In genomic region chr7:73154586-73155038, GRCh38 we compare ENCODE assay signal across 1 cellular context.
A peak's percentile ranks its signal among the peaks of the same experiment; 100 is the strongest.
TF ChIP-seq lines count a peak whose summit lies in the region.
"Not testable (repeated sequence)": the region's sequence is repeated elsewhere in the genome, so short reads cannot be mapped to it uniquely, and the experiment has no call there.

No MANE protein-coding gene starts in this region.

TF ChIP-seq in HepG2, 621 proteins besides CTCF, POLR2A, EP300 and RAD21 (continued from another document and continues in another):
- TF ChIP-seq ARID4A (CRISPR knock-in tag; IDR thresholded peaks at IDR 0.05; ENCODE audit: borderline replicate concordance) (peak; percentile 66; the same call in 1 of the 2 replicates), UBTF (CRISPR knock-in tag; IDR thresholded peaks at IDR 0.05) (peak; percentile 50; the same call in 1 of the 2 replicates), SALL1 (CRISPR knock-in tag; IDR thresholded peaks at IDR 0.05) (peak; percentile 29; the same call in 1 of the 2 replicates), PATZ1 (CRISPR knock-in tag; IDR thresholded peaks at IDR 0.05) (peak; percentile 84), KDM2A (CRISPR knock-in tag; IDR thresholded peaks at IDR 0.05; ENCODE audit: borderline replicate concordance, low read depth) (peak; percentile 33; the same call in 1 of the 2 replicates), TBX2 (CRISPR knock-in tag; IDR thresholded peaks at IDR 0.05; ENCODE audit: borderline replicate concordance) (0 out of 2 replicates have a peak, but pooled peaks have one; percentile 38), SPEN (CRISPR knock-in tag; IDR thresholded peaks at IDR 0.05; ENCODE audit: low read depth) (peak; percentile 43; the same call in 1 of the 2 replicates), SOX6 (CRISPR knock-in tag; IDR thresholded peaks at IDR 0.05) (peak; percentile 49; the same call in 1 of the 2 replicates), ZSCAN31 (CRISPR knock-in tag; IDR thresholded peaks at IDR 0.05; ENCODE audit: low read depth) (0 out of 2 replicates have a peak, but pooled peaks have one; percentile 24), HCFC1 (IDR thresholded peaks at IDR 0.05; ENCODE audit: low read depth, low read length) (peak; percentile 63), ZFY (CRISPR knock-in tag; IDR thresholded peaks at IDR 0.05) (peak; percentile 55; the same call in 1 of the 2 replicates), FOXA3 (CRISPR knock-in tag; IDR thresholded peaks at IDR 0.05) (0 out of 2 replicates have a peak, but pooled peaks have one; percentile 16), GABPB1 (CRISPR knock-in tag; IDR thresholded peaks at IDR 0.05) (peak; percentile 74), ZNF883 (CRISPR knock-in tag; IDR thresholded peaks at IDR 0.05; ENCODE audit: not compliant biosample characterization) (peak; percentile 26), NONO (CRISPR knock-in tag; conservative IDR thresholded peaks at IDR 0.05) (0 out of 2 replicates have a peak, but pooled peaks have one; percentile 27), ZBTB38 (CRISPR knock-in tag; IDR thresholded peaks at IDR 0.05) (0 out of 2 replicates have a peak, but pooled peaks have one; percentile 34), PHF8 (CRISPR knock-in tag; IDR thresholded peaks at IDR 0.05) (peak; percentile 39; the same call in 1 of the 2 replicates), THAP11 (CRISPR knock-in tag; IDR thresholded peaks at IDR 0.05) (peak; percentile 94), RBFOX2 (IDR thresholded peaks at IDR 0.05; ENCODE audit: low read depth, low read length) (0 out of 2 replicates have a peak, but pooled peaks have one; percentile 19), FOXK2 (IDR thresholded peaks at IDR 0.05) (0 out of 2 replicates have a peak, but pooled peaks have one; percentile 31), MAZ (CRISPR knock-in tag; IDR thresholded peaks at IDR 0.05; ENCODE audit: low read depth) (peak; percentile 47; the same call in 1 of the 2 replicates), ZNF143 (CRISPR knock-in tag; IDR thresholded peaks at IDR 0.05) (peak; percentile 86), ZNF614 (CRISPR knock-in tag; IDR thresholded peaks at IDR 0.05; ENCODE audit: borderline replicate concordance) (peak; percentile 20; the same call in 1 of the 2 replicates), ZNF687 (CRISPR knock-in tag; IDR thresholded peaks at IDR 0.05) (peak; percentile 59), HIVEP1 (CRISPR knock-in tag; IDR thresholded peaks at IDR 0.05) (peak; percentile 44; the same call in 1 of the 2 replicates)
- TF ChIP-seq SOX6 (IDR thresholded peaks at IDR 0.05); NONO (IDR thresholded peaks at IDR 0.05); MAZ (IDR thresholded peaks at IDR 0.05; ENCODE audit: borderline replicate concordance, low read depth, low read length): not testable (repeated sequence)
- TF ChIP-seq, protein P1, sequence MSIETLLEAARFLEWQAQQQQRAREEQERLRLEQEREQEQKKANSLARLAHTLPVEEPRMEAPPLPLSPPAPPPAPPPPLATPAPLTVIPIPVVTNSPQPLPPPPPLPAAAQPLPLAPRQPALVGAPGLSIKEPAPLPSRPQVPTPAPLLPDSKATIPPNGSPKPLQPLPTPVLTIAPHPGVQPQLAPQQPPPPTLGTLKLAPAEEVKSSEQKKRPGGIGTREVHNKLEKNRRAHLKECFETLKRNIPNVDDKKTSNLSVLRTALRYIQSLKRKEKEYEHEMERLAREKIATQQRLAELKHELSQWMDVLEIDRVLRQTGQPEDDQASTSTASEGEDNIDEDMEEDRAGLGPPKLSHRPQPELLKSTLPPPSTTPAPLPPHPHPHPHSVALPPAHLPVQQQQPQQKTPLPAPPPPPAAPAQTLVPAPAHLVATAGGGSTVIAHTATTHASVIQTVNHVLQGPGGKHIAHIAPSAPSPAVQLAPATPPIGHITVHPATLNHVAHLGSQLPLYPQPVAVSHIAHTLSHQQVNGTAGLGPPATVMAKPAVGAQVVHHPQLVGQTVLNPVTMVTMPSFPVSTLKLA (IDR thresholded peaks at IDR 0.05): 0 out of 2 replicates have a peak, but pooled peaks have one; percentile 7
- TF ChIP-seq, protein P2, sequence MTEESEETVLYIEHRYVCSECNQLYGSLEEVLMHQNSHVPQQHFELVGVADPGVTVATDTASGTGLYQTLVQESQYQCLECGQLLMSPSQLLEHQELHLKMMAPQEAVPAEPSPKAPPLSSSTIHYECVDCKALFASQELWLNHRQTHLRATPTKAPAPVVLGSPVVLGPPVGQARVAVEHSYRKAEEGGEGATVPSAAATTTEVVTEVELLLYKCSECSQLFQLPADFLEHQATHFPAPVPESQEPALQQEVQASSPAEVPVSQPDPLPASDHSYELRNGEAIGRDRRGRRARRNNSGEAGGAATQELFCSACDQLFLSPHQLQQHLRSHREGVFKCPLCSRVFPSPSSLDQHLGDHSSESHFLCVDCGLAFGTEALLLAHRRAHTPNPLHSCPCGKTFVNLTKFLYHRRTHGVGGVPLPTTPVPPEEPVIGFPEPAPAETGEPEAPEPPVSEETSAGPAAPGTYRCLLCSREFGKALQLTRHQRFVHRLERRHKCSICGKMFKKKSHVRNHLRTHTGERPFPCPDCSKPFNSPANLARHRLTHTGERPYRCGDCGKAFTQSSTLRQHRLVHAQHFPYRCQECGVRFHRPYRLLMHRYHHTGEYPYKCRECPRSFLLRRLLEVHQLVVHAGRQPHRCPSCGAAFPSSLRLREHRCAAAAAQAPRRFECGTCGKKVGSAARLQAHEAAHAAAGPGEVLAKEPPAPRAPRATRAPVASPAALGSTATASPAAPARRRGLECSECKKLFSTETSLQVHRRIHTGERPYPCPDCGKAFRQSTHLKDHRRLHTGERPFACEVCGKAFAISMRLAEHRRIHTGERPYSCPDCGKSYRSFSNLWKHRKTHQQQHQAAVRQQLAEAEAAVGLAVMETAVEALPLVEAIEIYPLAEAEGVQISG (CRISPR knock-in tag; IDR thresholded peaks at IDR 0.05): peak; percentile 43
- TF ChIP-seq, protein P3, sequence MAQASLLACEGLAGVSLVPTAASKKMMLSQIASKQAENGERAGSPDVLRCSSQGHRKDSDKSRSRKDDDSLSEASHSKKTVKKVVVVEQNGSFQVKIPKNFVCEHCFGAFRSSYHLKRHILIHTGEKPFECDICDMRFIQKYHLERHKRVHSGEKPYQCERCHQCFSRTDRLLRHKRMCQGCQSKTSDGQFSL (CRISPR knock-in tag; IDR thresholded peaks at IDR 0.05): peak; percentile 97
- TF ChIP-seq, protein P4, sequence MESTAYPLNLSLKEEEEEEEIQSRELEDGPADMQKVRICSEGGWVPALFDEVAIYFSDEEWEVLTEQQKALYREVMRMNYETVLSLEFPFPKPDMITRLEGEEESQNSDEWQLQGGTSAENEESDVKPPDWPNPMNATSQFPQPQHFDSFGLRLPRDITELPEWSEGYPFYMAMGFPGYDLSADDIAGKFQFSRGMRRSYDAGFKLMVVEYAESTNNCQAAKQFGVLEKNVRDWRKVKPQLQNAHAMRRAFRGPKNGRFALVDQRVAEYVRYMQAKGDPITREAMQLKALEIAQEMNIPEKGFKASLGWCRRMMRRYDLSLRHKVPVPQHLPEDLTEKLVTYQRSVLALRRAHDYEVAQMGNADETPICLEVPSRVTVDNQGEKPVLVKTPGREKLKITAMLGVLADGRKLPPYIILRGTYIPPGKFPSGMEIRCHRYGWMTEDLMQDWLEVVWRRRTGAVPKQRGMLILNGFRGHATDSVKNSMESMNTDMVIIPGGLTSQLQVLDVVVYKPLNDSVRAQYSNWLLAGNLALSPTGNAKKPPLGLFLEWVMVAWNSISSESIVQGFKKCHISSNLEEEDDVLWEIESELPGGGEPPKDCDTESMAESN (CRISPR knock-in tag; conservative IDR thresholded peaks at IDR 0.05): peak; percentile 53; the same call in 1 of the 2 replicates
- TF ChIP-seq, protein P5, sequence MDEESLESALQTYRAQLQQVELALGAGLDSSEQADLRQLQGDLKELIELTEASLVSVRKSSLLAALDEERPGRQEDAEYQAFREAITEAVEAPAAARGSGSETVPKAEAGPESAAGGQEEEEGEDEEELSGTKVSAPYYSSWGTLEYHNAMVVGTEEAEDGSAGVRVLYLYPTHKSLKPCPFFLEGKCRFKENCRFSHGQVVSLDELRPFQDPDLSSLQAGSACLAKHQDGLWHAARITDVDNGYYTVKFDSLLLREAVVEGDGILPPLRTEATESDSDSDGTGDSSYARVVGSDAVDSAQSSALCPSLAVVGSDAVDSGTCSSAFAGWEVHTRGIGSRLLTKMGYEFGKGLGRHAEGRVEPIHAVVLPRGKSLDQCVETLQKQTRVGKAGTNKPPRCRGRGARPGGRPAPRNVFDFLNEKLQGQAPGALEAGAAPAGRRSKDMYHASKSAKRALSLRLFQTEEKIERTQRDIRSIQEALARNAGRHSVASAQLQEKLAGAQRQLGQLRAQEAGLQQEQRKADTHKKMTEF (CRISPR knock-in tag; IDR thresholded peaks at IDR 0.05): 0 out of 2 replicates have a peak, but pooled peaks have one; percentile 30
